1 cellular context compared by ENCODE assay signal in genomic region chr17:42698736-42699414, GRCh38.
TF ChIP-seq lines count a peak whose summit lies in the region.

No MANE protein-coding gene starts in this region.

TF ChIP-seq in GM12878, 131 proteins besides CTCF, POLR2A, EP300 and RAD21:
- TF ChIP-seq EED (IDR thresholded peaks at IDR 0.05; ENCODE audit: low read depth) (no peak), POLR2AphosphoS5 (IDR thresholded peaks at IDR 0.05; ENCODE audit: low read length) (no peak), POU2F2 (IDR thresholded peaks at IDR 0.05; ENCODE audit: borderline replicate concordance, low read depth, low read length) (no peak), ZSCAN29 (IDR thresholded peaks at IDR 0.05) (no peak), RELB (IDR thresholded peaks at IDR 0.05; ENCODE audit: low read depth) (no peak), ESRRA (IDR thresholded peaks at IDR 0.05; ENCODE audit: low read length) (no peak), RAD51 (IDR thresholded peaks at IDR 0.05) (no peak), ATF2 (IDR thresholded peaks at IDR 0.05; ENCODE audit: low read length) (no peak), MEF2A (IDR thresholded peaks at IDR 0.05; ENCODE audit: insufficient read depth, low read depth, low read length) (no peak), NFIC (IDR thresholded peaks at IDR 0.05; ENCODE audit: low read depth, low read length) (no peak)
